In the genomic region with DNA sequence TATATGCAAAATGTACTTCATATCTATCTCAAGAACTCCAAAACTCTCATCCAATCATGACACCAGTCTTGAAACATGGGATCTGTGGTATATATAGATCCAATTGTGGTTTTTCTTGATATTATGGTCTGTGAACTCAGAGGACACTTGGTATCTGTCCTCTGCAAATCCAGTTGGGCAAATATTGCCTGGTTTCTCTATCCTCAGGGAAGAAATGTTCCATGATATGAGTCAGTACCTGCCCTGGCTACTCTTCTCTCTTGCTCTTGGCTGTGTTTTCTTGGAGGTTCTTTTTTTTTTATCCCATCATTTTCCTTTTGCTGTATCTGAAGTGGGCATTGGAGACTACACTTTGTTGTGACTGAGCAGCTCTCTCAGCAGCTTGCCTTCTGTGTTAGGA, we compare ENCODE assay signal across 1 cellular context.
TF ChIP-seq lines count a peak whose summit lies in the region.

No MANE protein-coding gene starts in this region.

TF ChIP-seq in WTC11, 78 proteins besides CTCF, POLR2A, EP300 and RAD21 (continued from another document):
- TF ChIP-seq, protein P1, sequence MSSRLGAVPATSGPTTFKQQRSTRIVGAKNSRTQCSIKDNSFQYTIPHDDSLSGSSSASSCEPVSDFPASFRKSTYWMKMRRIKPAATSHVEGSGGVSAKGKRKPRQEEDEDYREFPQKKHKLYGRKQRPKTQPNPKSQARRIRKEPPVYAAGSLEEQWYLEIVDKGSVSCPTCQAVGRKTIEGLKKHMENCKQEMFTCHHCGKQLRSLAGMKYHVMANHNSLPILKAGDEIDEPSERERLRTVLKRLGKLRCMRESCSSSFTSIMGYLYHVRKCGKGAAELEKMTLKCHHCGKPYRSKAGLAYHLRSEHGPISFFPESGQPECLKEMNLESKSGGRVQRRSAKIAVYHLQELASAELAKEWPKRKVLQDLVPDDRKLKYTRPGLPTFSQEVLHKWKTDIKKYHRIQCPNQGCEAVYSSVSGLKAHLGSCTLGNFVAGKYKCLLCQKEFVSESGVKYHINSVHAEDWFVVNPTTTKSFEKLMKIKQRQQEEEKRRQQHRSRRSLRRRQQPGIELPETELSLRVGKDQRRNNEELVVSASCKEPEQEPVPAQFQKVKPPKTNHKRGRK (CRISPR knock-in tag; IDR thresholded peaks at IDR 0.05; ENCODE audit: borderline replicate concordance) = no peak
- TF ChIP-seq JAZF1 (CRISPR knock-in tag; IDR thresholded peaks at IDR 0.05) (no peak), RORB (CRISPR knock-in tag; IDR thresholded peaks at IDR 0.05) (no peak), FOXP1 (CRISPR knock-in tag; IDR thresholded peaks at IDR 0.05; ENCODE audit: borderline replicate concordance) (no peak)
- TF ChIP-seq, protein P2, sequence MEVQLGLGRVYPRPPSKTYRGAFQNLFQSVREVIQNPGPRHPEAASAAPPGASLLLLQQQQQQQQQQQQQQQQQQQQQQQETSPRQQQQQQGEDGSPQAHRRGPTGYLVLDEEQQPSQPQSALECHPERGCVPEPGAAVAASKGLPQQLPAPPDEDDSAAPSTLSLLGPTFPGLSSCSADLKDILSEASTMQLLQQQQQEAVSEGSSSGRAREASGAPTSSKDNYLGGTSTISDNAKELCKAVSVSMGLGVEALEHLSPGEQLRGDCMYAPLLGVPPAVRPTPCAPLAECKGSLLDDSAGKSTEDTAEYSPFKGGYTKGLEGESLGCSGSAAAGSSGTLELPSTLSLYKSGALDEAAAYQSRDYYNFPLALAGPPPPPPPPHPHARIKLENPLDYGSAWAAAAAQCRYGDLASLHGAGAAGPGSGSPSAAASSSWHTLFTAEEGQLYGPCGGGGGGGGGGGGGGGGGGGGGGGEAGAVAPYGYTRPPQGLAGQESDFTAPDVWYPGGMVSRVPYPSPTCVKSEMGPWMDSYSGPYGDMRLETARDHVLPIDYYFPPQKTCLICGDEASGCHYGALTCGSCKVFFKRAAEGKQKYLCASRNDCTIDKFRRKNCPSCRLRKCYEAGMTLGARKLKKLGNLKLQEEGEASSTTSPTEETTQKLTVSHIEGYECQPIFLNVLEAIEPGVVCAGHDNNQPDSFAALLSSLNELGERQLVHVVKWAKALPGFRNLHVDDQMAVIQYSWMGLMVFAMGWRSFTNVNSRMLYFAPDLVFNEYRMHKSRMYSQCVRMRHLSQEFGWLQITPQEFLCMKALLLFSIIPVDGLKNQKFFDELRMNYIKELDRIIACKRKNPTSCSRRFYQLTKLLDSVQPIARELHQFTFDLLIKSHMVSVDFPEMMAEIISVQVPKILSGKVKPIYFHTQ (CRISPR knock-in tag; IDR thresholded peaks at IDR 0.05) = no peak
